Comparison of ENCODE assay signal across 8 cellular contexts in the genomic region with DNA sequence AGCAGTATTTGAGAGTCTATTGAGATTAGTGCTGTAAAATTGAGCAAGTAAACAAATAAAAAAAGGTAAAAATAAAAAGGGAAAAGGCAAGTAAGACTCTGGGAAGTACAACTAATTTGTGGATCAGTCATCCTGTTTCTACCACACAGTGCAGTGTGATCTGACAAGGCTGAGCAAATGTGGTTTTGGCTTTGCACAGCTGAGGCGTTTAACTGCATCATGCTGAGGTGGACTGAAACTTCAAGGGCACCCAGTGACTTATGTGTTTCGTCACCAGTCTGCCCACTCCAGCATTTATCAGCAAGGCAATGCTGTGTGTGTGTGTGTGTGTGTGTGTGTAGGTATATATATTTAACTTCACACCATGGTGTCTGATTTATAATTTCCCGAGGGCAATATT.
DNase-seq lines count a peak whose midpoint lies in the region; ATAC-seq lines count a peak whose summit lies in the region.

No MANE protein-coding gene starts in this region.

- ATAC-seq in GM19395 (IDR thresholded peaks at IDR 0.05; ENCODE audit: unreplicated experiment) (peak; percentile 75), HG03354 (IDR thresholded peaks at IDR 0.05; ENCODE audit: poor library complexity, severe bottlenecking, unreplicated experiment) (peak; percentile 86)

- DNase-seq in activated CD8-positive, alpha-beta memory T cell treated with anti-CD3 and anti-CD28 coated beads for 48 hours (ENCODE audit: low read depth in 2 of 3, low spot score in 2 of 3), result peak in 2 of 3 experiments; percentile 44 to 47
- peak; percentile 39 to 73 (median 58) for DNase-seq in stimulated activated CD4-positive, alpha-beta T cell treated with anti-CD3 and anti-CD28 coated beads, Interleukin-1b, Interleukin-23, amount 100 ng/mL, for 24 hours (ENCODE audit: low read depth in 4 of 4, low spot score in 1 of 4)
- DNase-seq in Ammon's horn (ENCODE audit: low spot score) (no peak), inferior parietal cortex (ENCODE audit: extremely low spot score) (no peak), NCI-H345 treated with DMSO at 0.1 percent for 48 hours (lab: John Stamatoyannopoulos, UW; ENCODE audit: unreplicated experiment) (no peak)
- no peak for DNase-seq in effector CD8-positive, alpha-beta T cell (lab: John Stamatoyannopoulos, UW)

Comparison
In these comparisons a context has a peak if more than half of its experiments do, and no peak if none do; other contexts are left out.
1. DNase-seq: peak in activated CD8-positive, alpha-beta memory T cell treated with anti-CD3 and anti-CD28 coated beads for 48 hours (2 of 3) and stimulated activated CD4-positive, alpha-beta T cell treated with anti-CD3 and anti-CD28 coated beads, Interleukin-1b, Interleukin-23, amount 100 ng/mL, for 24 hours (4 of 4); none in Ammon's horn (single experiment), effector CD8-positive, alpha-beta T cell (single experiment), inferior parietal cortex (single experiment) and NCI-H345 treated with DMSO at 0.1 percent for 48 hours (single experiment).